2 cellular contexts compared by ENCODE assay signal in the genomic region with DNA sequence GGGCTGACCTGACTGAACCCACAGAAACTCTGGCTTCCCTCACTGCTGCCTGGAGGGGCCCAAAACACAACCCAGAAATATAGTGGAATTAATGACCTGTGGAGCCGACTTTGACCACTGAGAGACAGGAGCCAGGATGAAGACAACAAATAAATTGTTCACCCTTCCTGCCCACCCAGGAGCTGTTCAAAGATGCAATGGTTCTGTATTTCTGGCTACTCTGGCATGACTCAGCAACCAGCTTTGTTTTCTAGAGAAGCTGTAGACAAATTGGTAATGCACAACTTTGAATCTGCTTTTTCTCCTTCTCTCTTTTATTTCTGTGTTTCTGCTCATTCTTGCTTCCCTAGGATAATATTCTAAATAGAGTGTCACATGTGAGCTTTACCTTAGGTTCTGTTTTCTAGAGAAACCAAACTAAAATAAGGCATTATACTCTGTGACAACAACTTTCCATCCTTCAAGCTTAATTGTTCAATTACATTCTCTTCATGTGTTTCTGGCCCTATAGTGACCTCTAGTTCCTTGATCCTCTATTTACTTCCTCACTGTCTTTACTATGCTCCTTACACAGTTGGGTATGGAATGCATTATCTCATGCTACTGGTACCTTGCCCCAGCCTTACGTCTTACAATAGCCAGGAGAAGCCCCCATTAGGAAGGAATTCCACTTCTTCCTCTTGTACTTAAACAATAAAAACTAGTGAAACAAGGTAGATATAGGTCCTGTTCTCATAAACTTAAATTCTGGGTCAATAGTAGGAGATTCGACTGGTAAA.
TF ChIP-seq lines count a peak whose summit lies in the region.

No MANE protein-coding gene starts in this region.

TF ChIP-seq in IMR-90, 13 proteins besides CTCF, POLR2A, EP300 and RAD21:
- peak; percentile 80 for TF ChIP-seq NFE2L2 (IDR thresholded peaks at IDR 0.05; ENCODE audit: low read depth, low read length)
- TF ChIP-seq, protein P1, sequence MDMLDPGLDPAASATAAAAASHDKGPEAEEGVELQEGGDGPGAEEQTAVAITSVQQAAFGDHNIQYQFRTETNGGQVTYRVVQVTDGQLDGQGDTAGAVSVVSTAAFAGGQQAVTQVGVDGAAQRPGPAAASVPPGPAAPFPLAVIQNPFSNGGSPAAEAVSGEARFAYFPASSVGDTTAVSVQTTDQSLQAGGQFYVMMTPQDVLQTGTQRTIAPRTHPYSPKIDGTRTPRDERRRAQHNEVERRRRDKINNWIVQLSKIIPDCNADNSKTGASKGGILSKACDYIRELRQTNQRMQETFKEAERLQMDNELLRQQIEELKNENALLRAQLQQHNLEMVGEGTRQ (IDR thresholded peaks at IDR 0.05; ENCODE audit: low read depth, low read length): no peak

TF ChIP-seq in HepG2, 621 proteins besides CTCF, POLR2A, EP300 and RAD21:
- no peak for TF ChIP-seq MBD4 (IDR thresholded peaks at IDR 0.05; ENCODE audit: borderline replicate concordance, low read length)
- no peak for TF ChIP-seq HCFC1 (IDR thresholded peaks at IDR 0.05; ENCODE audit: low read depth, low read length)
- no peak for TF ChIP-seq MAF1 (CRISPR knock-in tag; IDR thresholded peaks at IDR 0.05; ENCODE audit: borderline replicate concordance)
- TF ChIP-seq NR2F1 (CRISPR knock-in tag; IDR thresholded peaks at IDR 0.05): no peak
- TF ChIP-seq ZNF737 (CRISPR knock-in tag; IDR thresholded peaks at IDR 0.05; ENCODE audit: borderline replicate concordance): no peak
- TF ChIP-seq ZNF124 (CRISPR knock-in tag; IDR thresholded peaks at IDR 0.05): no peak
- TF ChIP-seq, protein P2, sequence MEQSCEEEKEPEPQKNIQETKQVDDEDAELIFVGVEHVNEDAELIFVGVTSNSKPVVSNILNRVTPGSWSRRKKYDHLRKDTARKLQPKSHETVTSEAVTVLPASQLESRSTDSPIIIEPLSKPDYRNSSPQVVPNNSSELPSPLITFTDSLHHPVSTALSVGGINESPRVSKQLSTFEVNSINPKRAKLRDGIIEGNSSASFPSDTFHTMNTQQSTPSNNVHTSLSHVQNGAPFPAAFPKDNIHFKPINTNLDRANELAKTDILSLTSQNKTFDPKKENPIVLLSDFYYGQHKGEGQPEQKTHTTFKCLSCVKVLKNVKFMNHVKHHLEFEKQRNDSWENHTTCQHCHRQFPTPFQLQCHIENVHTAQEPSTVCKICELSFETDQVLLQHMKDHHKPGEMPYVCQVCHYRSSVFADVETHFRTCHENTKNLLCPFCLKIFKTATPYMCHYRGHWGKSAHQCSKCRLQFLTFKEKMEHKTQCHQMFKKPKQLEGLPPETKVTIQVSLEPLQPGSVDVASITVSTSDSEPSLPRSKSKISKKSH (CRISPR knock-in tag; IDR thresholded peaks at IDR 0.05; ENCODE audit: borderline replicate concordance): no peak
- TF ChIP-seq KLF9 (CRISPR knock-in tag; IDR thresholded peaks at IDR 0.05; ENCODE audit: low read depth): no peak
- TF ChIP-seq ZNF264 (CRISPR knock-in tag; IDR thresholded peaks at IDR 0.05): no peak
- no peak for TF ChIP-seq TCF12 (IDR thresholded peaks at IDR 0.05)
- no peak for TF ChIP-seq TCF12 (CRISPR knock-in tag; IDR thresholded peaks at IDR 0.05)
- TF ChIP-seq LCORL (IDR thresholded peaks at IDR 0.05): no peak
- no peak for TF ChIP-seq LCORL (CRISPR knock-in tag; IDR thresholded peaks at IDR 0.05)
- TF ChIP-seq ZNF850 (CRISPR knock-in tag; conservative IDR thresholded peaks at IDR 0.05): no peak
- TF ChIP-seq, protein P3, sequence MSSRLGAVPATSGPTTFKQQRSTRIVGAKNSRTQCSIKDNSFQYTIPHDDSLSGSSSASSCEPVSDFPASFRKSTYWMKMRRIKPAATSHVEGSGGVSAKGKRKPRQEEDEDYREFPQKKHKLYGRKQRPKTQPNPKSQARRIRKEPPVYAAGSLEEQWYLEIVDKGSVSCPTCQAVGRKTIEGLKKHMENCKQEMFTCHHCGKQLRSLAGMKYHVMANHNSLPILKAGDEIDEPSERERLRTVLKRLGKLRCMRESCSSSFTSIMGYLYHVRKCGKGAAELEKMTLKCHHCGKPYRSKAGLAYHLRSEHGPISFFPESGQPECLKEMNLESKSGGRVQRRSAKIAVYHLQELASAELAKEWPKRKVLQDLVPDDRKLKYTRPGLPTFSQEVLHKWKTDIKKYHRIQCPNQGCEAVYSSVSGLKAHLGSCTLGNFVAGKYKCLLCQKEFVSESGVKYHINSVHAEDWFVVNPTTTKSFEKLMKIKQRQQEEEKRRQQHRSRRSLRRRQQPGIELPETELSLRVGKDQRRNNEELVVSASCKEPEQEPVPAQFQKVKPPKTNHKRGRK (CRISPR knock-in tag; IDR thresholded peaks at IDR 0.05): no peak
- TF ChIP-seq ZBTB38 (CRISPR knock-in tag; IDR thresholded peaks at IDR 0.05): no peak
- TF ChIP-seq, protein P4, sequence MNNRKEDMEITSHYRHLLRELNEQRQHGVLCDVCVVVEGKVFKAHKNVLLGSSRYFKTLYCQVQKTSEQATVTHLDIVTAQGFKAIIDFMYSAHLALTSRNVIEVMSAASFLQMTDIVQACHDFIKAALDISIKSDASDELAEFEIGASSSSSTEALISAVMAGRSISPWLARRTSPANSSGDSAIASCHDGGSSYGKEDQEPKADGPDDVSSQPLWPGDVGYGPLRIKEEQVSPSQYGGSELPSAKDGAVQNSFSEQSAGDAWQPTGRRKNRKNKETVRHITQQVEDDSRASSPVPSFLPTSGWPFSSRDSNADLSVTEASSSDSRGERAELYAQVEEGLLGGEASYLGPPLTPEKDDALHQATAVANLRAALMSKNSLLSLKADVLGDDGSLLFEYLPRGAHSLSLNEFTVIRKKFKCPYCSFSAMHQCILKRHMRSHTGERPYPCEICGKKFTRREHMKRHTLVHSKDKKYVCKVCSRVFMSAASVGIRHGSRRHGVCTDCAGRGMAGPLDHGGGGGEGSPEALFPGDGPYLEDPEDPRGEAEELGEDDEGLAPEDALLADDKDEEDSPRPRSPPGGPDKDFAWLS (CRISPR knock-in tag; IDR thresholded peaks at IDR 0.05; ENCODE audit: borderline replicate concordance): no peak
- no peak for TF ChIP-seq BHLHE40 (IDR thresholded peaks at IDR 0.05; ENCODE audit: low read length)
- TF ChIP-seq ZNF562 (CRISPR knock-in tag; IDR thresholded peaks at IDR 0.05; ENCODE audit: borderline replicate concordance): no peak
- no peak for TF ChIP-seq ARNTL (CRISPR knock-in tag; IDR thresholded peaks at IDR 0.05)
